8 cellular contexts compared by ENCODE assay signal in the genomic region with DNA sequence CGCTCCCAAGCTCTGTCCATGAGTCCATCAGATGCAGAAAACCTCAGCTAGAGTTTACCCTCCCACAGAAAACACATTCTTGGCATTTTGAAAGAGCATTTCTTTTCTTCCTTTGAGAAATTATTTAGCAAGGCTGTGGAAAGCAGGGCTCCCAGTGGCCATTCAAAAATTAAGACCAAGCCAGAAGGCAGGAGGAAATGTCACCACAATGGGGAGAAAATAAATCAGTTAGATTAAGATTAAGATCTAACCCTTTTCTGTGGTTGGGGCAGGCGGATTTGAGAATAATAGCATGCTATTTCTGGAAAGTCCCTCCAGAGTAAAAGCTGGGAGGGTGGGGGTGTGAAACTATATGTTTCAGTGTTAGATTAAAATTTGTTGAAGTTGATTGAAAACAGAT. TPM values are rescaled to one million over a fixed set of nuclear protein-coding genes. Genes with fewer than 3 reads are reported as not detected.
DNase-seq lines count a peak whose midpoint lies in the region; ATAC-seq and TF ChIP-seq lines count a peak whose summit lies in the region.

No MANE protein-coding gene starts in this region.

- POLR2A ChIA-PET in A673 (lab: Charles Lee; ENCODE audit: low non-redundant PET): no interaction called here

- TF ChIP-seq CTCF in A673 (conservative IDR thresholded peaks at IDR 0.05; ENCODE audit: low read depth, low read length): no peak

- no peaks in the 10 kb centered on the region for H3K9me3 ChIP-seq in A673 (ENCODE audit: low read depth, low read length, poor library complexity, severe bottlenecking)

- H3K27me3 ChIP-seq in rectal smooth muscle tissue (ENCODE audit: control insufficient read depth, insufficient read depth, low read length) (no peaks in the 10 kb centered on the region), A673 (replicated peaks; ENCODE audit: insufficient read depth, low read depth, low read length, poor library complexity) (no peaks in the 10 kb centered on the region)

- H3K4me1 ChIP-seq in rectal smooth muscle tissue (ENCODE audit: control insufficient read depth, insufficient read depth, low read length): peaks cover 84% of the 10 kb centered on the region
- peaks cover 5% of the 10 kb centered on the region for H3K4me1 ChIP-seq in A673 (ENCODE audit: insufficient read depth, low read length, poor library complexity, severe bottlenecking)

- BruUV-seq in A673 (replicated peaks; lab: Mats Ljungman, UMichigan): no TSS peak

- ATAC-seq in GM18867 (IDR thresholded peaks at IDR 0.05; ENCODE audit: unreplicated experiment): peak; percentile 49
- peak; percentile 47 for ATAC-seq in HG03457 (IDR thresholded peaks at IDR 0.05; ENCODE audit: unreplicated experiment)

- CTCF ChIA-PET in A673 (lab: Charles Lee): no interaction called here

- H3K27ac ChIP-seq in rectal smooth muscle tissue (ENCODE audit: low read depth, low read length): peak overlapping the region; percentile 90
- H3K27ac ChIP-seq in A673 (ENCODE audit: low read depth, low read length, poor library complexity, severe bottlenecking): no peak overlapping the region

- DNase-seq in amniotic epithelial cell (ENCODE audit: low read depth) (peak; percentile 61), mucosa of gallbladder (ENCODE audit: low spot score) (no peak), NCI-H2081 (lab: John Stamatoyannopoulos, UW) (no peak), NCI-H510A (lab: John Stamatoyannopoulos, UW) (no peak), A673 (ENCODE audit: low spot score) (no peak)

- H3K9ac ChIP-seq in rectal smooth muscle tissue (ENCODE audit: low read length): no peak overlapping the region

- intact Hi-C loops in A673 (cut with micrococcal nuclease; ENCODE audit: unreplicated experiment): no loop called here

- H3K4me3 ChIP-seq in rectal smooth muscle tissue (ENCODE audit: low read length) (no peak overlapping the region), A673 (ENCODE audit: low read depth, low read length, poor library complexity, severe bottlenecking) (no peak overlapping the region)

- H3K36me3 ChIP-seq in rectal smooth muscle tissue (ENCODE audit: control insufficient read depth, insufficient read depth, low read length): no peaks in the 10 kb centered on the region
- H3K36me3 ChIP-seq in A673 (ENCODE audit: insufficient read depth, low read length, poor library complexity, severe bottlenecking): no peaks in the 10 kb centered on the region

RNA-seq across cellular contexts. Expression of a gene that starts 20.2 kb away (rescaled TPM):
- 64.4 TPM for total RNA-seq in mucosa of gallbladder
- total RNA-seq in A673 (2021): 24.1 and 24.9 TPM in 2 replicates
